ENCODE assay signal across 7 cellular contexts in the genomic region with DNA sequence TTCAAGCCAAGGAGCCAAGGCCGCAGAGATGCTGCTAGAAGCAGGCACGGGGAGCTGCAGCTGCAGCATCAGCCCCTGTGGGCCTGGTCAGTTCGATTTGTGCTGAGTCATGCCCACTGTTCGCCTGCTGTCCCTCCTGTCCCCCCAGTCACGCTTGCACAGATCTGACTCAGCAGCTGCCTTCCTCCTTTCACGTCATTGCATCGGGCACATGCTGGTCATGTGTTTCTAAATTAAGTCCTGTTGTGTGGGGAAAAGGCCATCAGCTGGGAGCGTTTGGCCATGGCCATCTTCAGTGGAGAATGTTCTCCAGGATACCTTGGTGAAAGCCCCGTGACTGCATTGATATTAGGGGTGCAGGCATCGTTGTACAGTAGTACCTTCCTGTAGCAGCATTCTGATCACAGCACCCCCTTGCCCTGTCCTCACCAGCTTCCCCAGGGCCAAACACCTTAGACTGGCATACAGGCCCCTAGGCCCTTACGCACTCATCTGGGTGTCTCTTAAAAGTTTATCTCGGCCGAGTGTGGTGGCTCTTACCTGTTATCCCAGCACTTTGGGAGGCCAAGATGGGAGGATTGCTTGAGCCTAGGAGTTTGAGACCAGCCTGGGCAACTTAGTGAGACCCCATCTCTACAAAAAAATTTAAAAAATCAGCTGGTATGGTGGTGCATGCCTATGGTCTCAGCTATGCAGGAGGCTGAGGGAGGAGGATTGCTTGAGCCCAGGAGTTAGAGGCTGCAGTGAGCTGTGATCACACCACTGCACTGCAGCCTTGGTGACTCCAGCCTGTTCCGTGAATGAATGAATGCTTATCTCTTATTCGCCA. TPM values are rescaled to one million over a fixed set of nuclear protein-coding genes. Genes with fewer than 3 reads are reported as not detected.
DNase-seq lines count a peak whose midpoint lies in the region; ATAC-seq and TF ChIP-seq lines count a peak whose summit lies in the region.

No MANE protein-coding gene starts in this region.

- H3K4me3 ChIP-seq in NB4 (ENCODE audit: low read depth, low read length), result no peak overlapping the region
- H3K4me3 ChIP-seq in coronary artery, result no peak overlapping the region
- H3K4me3 ChIP-seq in liver (ENCODE audit: low read depth in 1 of 3, low read length in 3 of 3), result no peak overlapping the region
- H3K4me3 ChIP-seq in tibial nerve, result no peak overlapping the region

- WGBS in liver, result 70% methylated on average over 15 of the region's 15 CpGs
- 55 to 62% methylated on average over 15 of the region's 15 CpGs for WGBS in tibial nerve, 2 donors

- H3K36me3 ChIP-seq in liver (ENCODE audit: control insufficient read depth in 4 of 4, insufficient read depth in 3 of 4, low read depth in 1 of 4, low read length in 3 of 4) (peaks cover 6 to 18% (median 8%) of the 10 kb centered on the region in 4 donors), tibial nerve (peaks cover 0 to 17% (median 0%) of the 10 kb centered on the region in 3 donors)

- ATAC-seq in GM19395 (IDR thresholded peaks at IDR 0.05; ENCODE audit: unreplicated experiment), result no peak

- no peak for TF ChIP-seq RAD21 in liver (IDR thresholded peaks at IDR 0.05)

- peak; percentile 38 to 82 for TF ChIP-seq EP300 in tibial nerve (IDR thresholded peaks at IDR 0.05)

- TF ChIP-seq POLR2A in NB4 (IDR thresholded peaks at IDR 0.05; ENCODE audit: extremely low read depth, insufficient read length) (no peak), tibial nerve (IDR thresholded peaks at IDR 0.05) (no peak)

- H3K9me3 ChIP-seq in liver (ENCODE audit: control insufficient read depth in 4 of 4, low read length in 3 of 4) (no peaks in the 10 kb centered on the region), tibial nerve (peaks cover 0 to 8% (median 0%) of the 10 kb centered on the region in 4 donors)

- peak overlapping the region; percentile 38 to 49 for H3K27ac ChIP-seq in coronary artery
- peak overlapping the region; percentile 37 to 49 for H3K27ac ChIP-seq in liver (ENCODE audit: low read depth in 1 of 2, low read length in 2 of 2)
- peak overlapping the region in 1 of 4 donors; percentile 18 for H3K27ac ChIP-seq in tibial nerve

- peak; percentile 65 for DNase-seq in NB4 (ENCODE audit: low read depth)
- DNase-seq in coronary artery (ENCODE audit: low spot score), result peak; percentile 78
- DNase-seq in tibial nerve (ENCODE audit: low spot score in 2 of 2), result peak; percentile 45 to 70
- DNase-seq in HT-29 (ENCODE audit: low spot score), result no peak
- DNase-seq in stimulated activated naive CD4-positive, alpha-beta T cell (lab: John Stamatoyannopoulos, UW), result no peak

- H3K4me1 ChIP-seq in liver (ENCODE audit: control insufficient read depth in 4 of 4, insufficient read depth in 4 of 4, low read length in 3 of 4), result peaks cover 3 to 26% (median 11%) of the 10 kb centered on the region in 4 donors
- H3K4me1 ChIP-seq in tibial nerve, result peaks cover 0 to 25% (median 2%) of the 10 kb centered on the region in 4 donors

- no peak for TF ChIP-seq CTCF in NB4 (IDR thresholded peaks at IDR 0.05; ENCODE audit: low read depth, low read length)
- TF ChIP-seq CTCF in coronary artery (IDR thresholded peaks at IDR 0.05), result no peak
- no peak for TF ChIP-seq CTCF in liver (IDR thresholded peaks at IDR 0.05; ENCODE audit: low read depth, low read length, missing input control)
- no peak for TF ChIP-seq CTCF in tibial nerve (IDR thresholded peaks at IDR 0.05)

- H3K27me3 ChIP-seq in liver (ENCODE audit: control insufficient read depth in 4 of 4, insufficient read depth in 4 of 4, low read length in 3 of 4), result no peaks in the 10 kb centered on the region
- H3K27me3 ChIP-seq in tibial nerve, result no peaks in the 10 kb centered on the region

- no peak overlapping the region for H3K9ac ChIP-seq in liver (ENCODE audit: low read depth in 1 of 2, low read length in 2 of 2)

TF ChIP-seq in liver, 16 proteins besides CTCF, POLR2A, EP300 and RAD21:
- TF ChIP-seq FOXA1 (IDR thresholded peaks at IDR 0.05), result no peak
- peak in 1 of 2 donors; percentile 55 for TF ChIP-seq RXRA (IDR thresholded peaks at IDR 0.05)
- TF ChIP-seq, protein P1, sequence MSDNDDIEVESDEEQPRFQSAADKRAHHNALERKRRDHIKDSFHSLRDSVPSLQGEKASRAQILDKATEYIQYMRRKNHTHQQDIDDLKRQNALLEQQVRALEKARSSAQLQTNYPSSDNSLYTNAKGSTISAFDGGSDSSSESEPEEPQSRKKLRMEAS (IDR thresholded peaks at IDR 0.05), result peak; percentile 55

RNA-seq across cellular contexts. Expression of a gene that starts 23.2 kb away (rescaled TPM):
- total RNA-seq in liver (100 to 1,000 TPM; 116 to 571 TPM), tibial nerve (100 to 1,000 TPM in 2 of 4 donors, 10 to 100 TPM in 2; 66.6 to 244 (median 107) TPM)
- 100 to 1,000 TPM; 377 to 973 TPM for polyA plus RNA-seq in liver
- total RNA-seq in HT-29 (2014; rRNA removed; shearing (Covaris generic)), result 222 and 263 TPM in 2 replicates

RNA-seq across cellular contexts. Expression of a gene that starts 56.2 kb away (rescaled TPM):
- total RNA-seq in liver (10 to 100 TPM; 18.7 to 29.5 TPM), tibial nerve (100 to 1,000 TPM in 1 of 4 donors, 10 to 100 TPM in 3; 38.7 to 108 (median 53.2) TPM)
- 10 to 100 TPM; 34.8 to 73.9 TPM for polyA plus RNA-seq in liver
- 29.3 and 32.8 TPM in 2 replicates for total RNA-seq in HT-29 (2014; rRNA removed; shearing (Covaris generic))

RNA-seq across cellular contexts. Expression of a gene that starts 59.3 kb away (rescaled TPM):
- 10 to 100 TPM; 13.6 to 18.8 TPM for total RNA-seq in liver
- polyA plus RNA-seq in liver, result 10 to 100 TPM; 55.7 to 65.0 TPM
- total RNA-seq in tibial nerve, result 10 to 100 TPM; 68.6 to 90.6 (median 74.5) TPM
- 53.8 and 58.7 TPM in 2 replicates for total RNA-seq in HT-29 (2014; rRNA removed; shearing (Covaris generic))

Comparison
In these comparisons a context has a peak if more than half of its experiments do, and no peak if none do; other contexts are left out.
1. DNase-seq: peak in NB4 (single experiment), coronary artery (single experiment) and tibial nerve (2 of 2); none in HT-29 (single experiment) and stimulated activated naive CD4-positive, alpha-beta T cell (0 of 6).